Comparison of ENCODE assay signal across 15 cellular contexts in genomic region chrX:153778151-153778551, GRCh38. TPM values are rescaled to one million over a fixed set of nuclear protein-coding genes. Genes with fewer than 3 reads are reported as not detected.
DNase-seq lines count a peak whose midpoint lies in the region; ATAC-seq and TF ChIP-seq lines count a peak whose summit lies in the region.
"Had no signal": no experiment of that assay in that cellular context is flagged by ENCODE, and none has a peak within 500 bp of the region (broad histone marks: within the 10 kb centered on the region; RNA-seq: fewer than 3 reads in every experiment).

No MANE protein-coding gene starts in this region.

- no peak for ATAC-seq in Right ventricle myocardium inferior
- no peak for ATAC-seq in GM18505 (IDR thresholded peaks at IDR 0.05; ENCODE audit: unreplicated experiment)

- H3K4me3 ChIP-seq in left ventricle myocardium inferior (no peak overlapping the region), spleen (no peak overlapping the region)
- H3K4me3 ChIP-seq: PC-9, SJSA1 had no signal

- H3K27ac ChIP-seq in left ventricle myocardium inferior (replicated peaks) (no peak overlapping the region), RWPE1 (peak overlapping the region; percentile 83), spleen (no peak overlapping the region)
- H3K27ac ChIP-seq: PC-9, SJSA1 had no signal

- H3K27me3 ChIP-seq in left ventricle myocardium inferior (ENCODE audit: low read depth) (no peaks in the 10 kb centered on the region), spleen (replicated peaks in 1 of 7) (peaks cover 0 to 46% (median 8%) of the 10 kb centered on the region in 7 donors)
- H3K27me3 ChIP-seq: SJSA1 had no signal

- POLR2A ChIA-PET in RWPE1 (lab: Yijun Ruan, JAX; ENCODE audit: low non-redundant PET): no interaction called here

- CTCF ChIA-PET in RWPE1 (lab: Yijun Ruan, JAX): interaction anchor here (0.5 to 1.4 kb wide), 7 partner anchors 8 to 38 kb away, joined by 3 to 5 read pairs (median 3); partner anchors contain the start of gene PLXNB3

- 74 to 86% (median 82%) methylated on average over 12 to 17 of the region's 17 CpGs; no CpG with 5 or more reads in 1 of the 5 donors for WGBS in spleen, 5 donors

- peak; percentile 11 for DNase-seq in Right ventricle myocardium inferior (ENCODE audit: missing footprints)
- no peak for DNase-seq in left ventricle myocardium inferior
- no peak for DNase-seq in RWPE1 (ENCODE audit: low spot score)
- no peak for DNase-seq in erythroblast (lab: John Stamatoyannopoulos, UW)
- DNase-seq in spleen: peak; percentile 63
- no peak for DNase-seq in hypothalamus (lab: John Stamatoyannopoulos, UW)
- DNase-seq: C1 segment of cervical spinal cord, EL, GF-D8, NCI-H187, PC-9 had no signal

- intact Hi-C loops in Right ventricle myocardium inferior (cut with DNase I): no loop called here
- intact Hi-C loops in left ventricle myocardium inferior (cut with micrococcal nuclease): no loop called here
- intact Hi-C loops in spleen (cut with DNase I; ENCODE audit: low total_unique reads): no loop called here

- H3K9me3 ChIP-seq in left ventricle myocardium inferior (replicated peaks): no peaks in the 10 kb centered on the region
- no peaks in the 10 kb centered on the region for H3K9me3 ChIP-seq in spleen
- H3K9me3 ChIP-seq: SJSA1 had no signal

- TF ChIP-seq POLR2A in erythroblast (IDR thresholded peaks at IDR 0.05; ENCODE audit: low read length): peak; percentile 7
- no peak for TF ChIP-seq POLR2A in spleen (IDR thresholded peaks at IDR 0.05)
- no peak for TF ChIP-seq POLR2A in GM18505 (IDR thresholded peaks at IDR 0.05; ENCODE audit: borderline replicate concordance, extremely low read depth, insufficient read depth, insufficient read length)

- peaks cover 27% of the 10 kb centered on the region for H3K4me1 ChIP-seq in left ventricle myocardium inferior
- peaks cover 0 to 19% (median 6%) of the 10 kb centered on the region in 6 donors for H3K4me1 ChIP-seq in spleen
- H3K4me1 ChIP-seq: SJSA1 had no signal

- TF ChIP-seq CTCF in left ventricle myocardium inferior (IDR thresholded peaks at IDR 0.05; ENCODE audit: borderline replicate concordance) (no peak), RWPE1 (conservative IDR thresholded peaks at IDR 0.05; ENCODE audit: low read depth) (no peak), spleen (IDR thresholded peaks at IDR 0.05 in 8 of 11, conservative IDR thresholded peaks at IDR 0.05 in 3 of 11) (no peak)

- no peaks in the 10 kb centered on the region for H3K36me3 ChIP-seq in left ventricle myocardium inferior
- peaks cover 0 to under 1% (median 0%) of the 10 kb centered on the region in 6 donors for H3K36me3 ChIP-seq in spleen
- H3K36me3 ChIP-seq: SJSA1 had no signal

RNA-seq across cellular contexts. Expression of gene SRPK3, which starts 2.7 kb away (rescaled TPM):
- total RNA-seq in Right ventricle myocardium inferior (43.3 TPM), left ventricle myocardium inferior (52.8 TPM), spleen (not detected)
- polyA plus RNA-seq in spleen: under 1 TPM; 0.03 to 0.26 (median 0.07) TPM
- total RNA-seq: H1, SJSA1 had no signal
- polyA plus RNA-seq: H1, IgD-negative memory B cell had no signal

RNA-seq across cellular contexts. Expression of gene PLXNB3, which starts 14.1 kb away (rescaled TPM):
- 2.3 TPM for total RNA-seq in Right ventricle myocardium inferior
- 2.9 TPM for total RNA-seq in left ventricle myocardium inferior
- 1 to 10 TPM in 6 of 7 donors, under 1 TPM in 1; 0.68 to 2.8 (median 1.7) TPM for total RNA-seq in spleen
- 1 to 10 TPM in 1 of 3 donors, under 1 TPM in 2; 0.48 to 1.5 (median 0.49) TPM for polyA plus RNA-seq in spleen
- polyA plus RNA-seq: IgD-negative memory B cell had no signal

RNA-seq across cellular contexts. Expression of gene IDH3G, which starts 16.0 kb away (rescaled TPM):
- 78.7 TPM for total RNA-seq in Right ventricle myocardium inferior
- total RNA-seq in left ventricle myocardium inferior: 72.5 TPM
- total RNA-seq in spleen: 10 to 100 TPM; 51.8 to 92.7 (median 68.7) TPM
- 10 to 100 TPM; 32.7 to 47.0 (median 41.3) TPM for polyA plus RNA-seq in spleen

RNA-seq across cellular contexts. Expression of gene SSR4, which starts 16.3 kb away (rescaled TPM):
- total RNA-seq in Right ventricle myocardium inferior (150 TPM), left ventricle myocardium inferior (123 TPM), spleen (100 to 1,000 TPM; 144 to 307 (median 217) TPM)
- 100 to 1,000 TPM; 357 to 488 (median 359) TPM for polyA plus RNA-seq in spleen

RNA-seq across cellular contexts. Expression of gene PDZD4, which starts 52.2 kb away (rescaled TPM):
- total RNA-seq in Right ventricle myocardium inferior: 2.8 TPM
- 4.5 TPM for total RNA-seq in left ventricle myocardium inferior
- 10 to 100 TPM in 5 of 7 donors, 1 to 10 TPM in 2; 6.4 to 15.4 (median 10.7) TPM for total RNA-seq in spleen
- 10 to 100 TPM in 1 of 3 donors, 1 to 10 TPM in 2; 3.7 to 21.8 (median 9.4) TPM for polyA plus RNA-seq in spleen

Comparison
In these comparisons a context has a peak if more than half of its experiments do, and no peak if none do; other contexts are left out.
1. DNase-seq: peak in Right ventricle myocardium inferior (single experiment) and spleen (single experiment); none in left ventricle myocardium inferior (single experiment), RWPE1 (single experiment), erythroblast (0 of 2) and hypothalamus (0 of 51).
2. RNA of gene SRPK3, which starts 2.7 kb away (total RNA-seq): 52.8 TPM in left ventricle myocardium inferior (single experiment) and 43.3 TPM in Right ventricle myocardium inferior (single experiment); not detected in spleen; every median in the first group is over 10 times any median in the second.